11 cellular contexts compared by ENCODE assay signal in the genomic region with DNA sequence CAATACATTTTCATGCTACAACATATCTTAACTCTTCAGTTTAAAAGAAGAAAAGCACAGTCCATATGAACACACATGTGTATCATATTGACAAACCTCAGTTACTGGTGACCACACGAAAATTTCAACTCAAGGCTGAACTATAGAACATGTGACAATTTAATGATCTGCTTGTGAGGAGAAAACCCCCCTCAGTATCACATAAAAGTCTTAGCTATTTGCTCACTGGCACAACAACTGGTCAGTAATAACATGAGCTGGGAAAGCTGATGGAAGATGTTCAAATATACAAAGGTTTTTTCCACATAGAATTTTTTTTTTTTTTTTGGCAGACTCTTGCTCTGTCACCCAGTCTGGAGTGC. TPM values are rescaled to one million over a fixed set of nuclear protein-coding genes. Genes with fewer than 3 reads are reported as not detected.
A peak's percentile ranks its signal among the peaks of the same experiment; 100 is the strongest.
DNase-seq lines count a peak whose midpoint lies in the region; ATAC-seq and TF ChIP-seq lines count a peak whose summit lies in the region.
"Had no signal": no experiment of that assay in that cellular context is flagged by ENCODE, and none has a peak within 500 bp of the region (broad histone marks: within the 10 kb centered on the region; RNA-seq: fewer than 3 reads in every experiment).

No MANE protein-coding gene starts in this region.

- peak overlapping the region; percentile 69 to 91 for H3K4me3 Mint-ChIP-seq in activated T-cell treated with anti-CD3 and anti-CD28 coated beads, Interleukin-2, amount 50 U/mL, for 72 hours

- H3K27me3 Mint-ChIP-seq in activated T-cell treated with anti-CD3 and anti-CD28 coated beads, Interleukin-2, amount 50 U/mL, for 72 hours (ENCODE audit: low read depth): peaks cover 11% of the 10 kb centered on the region

- peaks cover 65% of the 10 kb centered on the region for H3K4me1 Mint-ChIP-seq in activated T-cell treated with anti-CD3 and anti-CD28 coated beads, Interleukin-2, amount 50 U/mL, for 72 hours (ENCODE audit: low read depth)

- no peak for TF ChIP-seq EP300 in stomach (IDR thresholded peaks at IDR 0.05)

- no peaks in the 10 kb centered on the region for H3K9me3 Mint-ChIP-seq in activated T-cell treated with anti-CD3 and anti-CD28 coated beads, Interleukin-2, amount 50 U/mL, for 72 hours
- H3K9me3 Mint-ChIP-seq in activated naive CD4-positive, alpha-beta T cell treated with anti-CD3 and anti-CD28 coated beads, Interleukin-2, amount 50 U/mL, for 72 hours: no peaks in the 10 kb centered on the region

- H3K9me3 ChIP-seq in stomach (no peaks in the 10 kb centered on the region), ascending aorta (no peaks in the 10 kb centered on the region)

- H3K36me3 ChIP-seq in stomach (no peaks in the 10 kb centered on the region), ascending aorta (no peaks in the 10 kb centered on the region)

- TF ChIP-seq POLR2A in stomach (IDR thresholded peaks at IDR 0.05): no peak

- H3K27me3 ChIP-seq in stomach: no peaks in the 10 kb centered on the region
- H3K27me3 ChIP-seq in ascending aorta: no peaks in the 10 kb centered on the region

- H3K27ac ChIP-seq in stomach: peak overlapping the region in 3 of 5 donors; percentile 19 to 58 (median 32)
- H3K27ac ChIP-seq in ascending aorta: no peak overlapping the region

- no peak overlapping the region for H3K27ac Mint-ChIP-seq in activated T-cell treated with anti-CD3 and anti-CD28 coated beads, Interleukin-2, amount 50 U/mL, for 72 hours
- H3K27ac Mint-ChIP-seq in activated naive CD4-positive, alpha-beta T cell treated with anti-CD3 and anti-CD28 coated beads, Interleukin-2, amount 50 U/mL, for 72 hours: peak overlapping the region in 1 of 2 donors; percentile 75

- intact Hi-C loops in stomach (cut with DNase I; ENCODE audit: low total_unique reads) (no loop called here), ascending aorta (cut with DNase I) (no loop called here)

- ATAC-seq in activated T-cell treated with anti-CD3 and anti-CD28 coated beads, Interleukin-2, amount 50 U/mL, for 72 hours (replicated peaks in 1 of 2): peak; percentile 43 to 44
- ATAC-seq in HG03159 (IDR thresholded peaks at IDR 0.05; ENCODE audit: unreplicated experiment): peak; percentile 50
- ATAC-seq in activated naive CD4-positive, alpha-beta T cell treated with anti-CD3 and anti-CD28 coated beads, Interleukin-2, amount 50 U/mL, for 72 hours: peak; percentile 19 to 45

- DNase-seq in activated T-cell treated with anti-CD3 and anti-CD28 coated beads, Interleukin-2, amount 50 U/mL, for 72 hours: no peak
- DNase-seq in activated T-cell treated with anti-CD3 and anti-CD28 coated beads for 4 hours (no peak), stomach (no peak), mesenteric fat pad (ENCODE audit: low spot score) (no peak), DMS153 treated with DMSO at 0.1 percent for 48 hours (lab: John Stamatoyannopoulos, UW; ENCODE audit: unreplicated experiment) (no peak), ascending aorta (ENCODE audit: low spot score in 2 of 2) (no peak)
- no peak for DNase-seq in activated naive CD4-positive, alpha-beta T cell treated with anti-CD3 and anti-CD28 coated beads, Interleukin-2, amount 50 U/mL, for 72 hours (ENCODE audit: low spot score in 2 of 2)
- DNase-seq: activated CD4-positive, alpha-beta T cell treated with anti-CD3 and anti-CD28 coated beads, Interleukin-2, amount 50 U/mL, for 1 hour; C1 segment of cervical spinal cord; NCI-H510A had no signal

- H3K36me3 Mint-ChIP-seq in activated T-cell treated with anti-CD3 and anti-CD28 coated beads, Interleukin-2, amount 50 U/mL, for 72 hours (ENCODE audit: insufficient read depth in 2 of 2): peaks cover 0 to 2% of the 10 kb centered on the region in 2 donors
- H3K36me3 Mint-ChIP-seq in activated naive CD4-positive, alpha-beta T cell treated with anti-CD3 and anti-CD28 coated beads, Interleukin-2, amount 50 U/mL, for 72 hours: no peaks in the 10 kb centered on the region

- TF ChIP-seq CTCF in stomach (IDR thresholded peaks at IDR 0.05) (no peak), ascending aorta (IDR thresholded peaks at IDR 0.05) (no peak)

- WGBS in stomach, 5 donors: 0 to 38% (median 29%) methylated on average over 1 of the region's 1 CpG

- H3K4me3 ChIP-seq in stomach (no peak overlapping the region), ascending aorta (no peak overlapping the region)

- H3K4me1 ChIP-seq in stomach (peaks cover 13 to 81% (median 53%) of the 10 kb centered on the region in 4 donors), ascending aorta (peaks cover 0 to 8% of the 10 kb centered on the region in 2 donors)

RNA-seq across cellular contexts. Expression of a gene that starts 19.5 kb away (rescaled TPM):
- 10 to 100 TPM in 1 of 2 donors, 1 to 10 TPM in 1; 8.3 to 13.2 TPM for total RNA-seq in activated T-cell treated with anti-CD3 and anti-CD28 coated beads, Interleukin-2, amount 50 U/mL, for 72 hours
- total RNA-seq in activated naive CD4-positive, alpha-beta T cell treated with anti-CD3 and anti-CD28 coated beads, Interleukin-2, amount 50 U/mL, for 72 hours: 1 to 10 TPM; 5.8 to 6.3 TPM
- 10 to 100 TPM; 31.3 to 89.3 (median 46.9) TPM for total RNA-seq in stomach
- 10 to 100 TPM; 16.4 to 21.5 (median 17.1) TPM for polyA plus RNA-seq in stomach
- 41.8 TPM for total RNA-seq in mesenteric fat pad
- total RNA-seq in ascending aorta: 13.5 TPM

Comparison
In these comparisons a context has a peak if more than half of its experiments do, and no peak if none do; other contexts are left out.
1. H3K27ac ChIP-seq: peak in stomach (3 of 5); none in ascending aorta (0 of 2).
2. Peak in every context shown above with its lines, with median percentiles within 50 percentile points of each other: ATAC-seq.